9 cellular contexts compared by ENCODE assay signal in the genomic region with DNA sequence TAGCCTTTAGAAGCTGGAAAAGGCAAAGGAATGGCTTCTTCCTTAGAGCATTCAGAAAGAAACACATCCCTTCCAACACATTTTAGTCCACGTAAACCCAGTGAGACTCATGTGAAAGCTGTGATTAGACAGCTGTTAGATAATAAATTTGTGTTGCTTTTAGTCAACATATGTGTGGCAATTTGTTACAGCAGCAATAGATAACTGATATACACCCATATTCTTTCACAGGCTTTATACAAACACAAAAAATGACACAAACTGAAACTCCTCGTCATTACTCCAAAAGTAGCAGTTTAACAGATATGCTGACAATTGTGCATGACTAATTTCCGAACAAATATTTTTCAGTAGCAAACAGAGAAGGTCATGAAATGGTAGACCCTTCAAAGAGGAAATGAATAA.
DNase-seq lines count a peak whose midpoint lies in the region; ATAC-seq, FAIRE-seq and TF ChIP-seq lines count a peak whose summit lies in the region.
"Had no signal": no experiment of that assay in that cellular context is flagged by ENCODE, and none has a peak within 500 bp of the region (broad histone marks: within the 10 kb centered on the region; RNA-seq: fewer than 3 reads in every experiment).

No MANE protein-coding gene starts in this region.

- peaks cover 11% of the 10 kb centered on the region for H3K9me3 ChIP-seq in Loucy (ENCODE audit: insufficient read depth, low read depth, low read length)
- peaks cover 10% of the 10 kb centered on the region for H3K9me3 ChIP-seq in mesenchymal stem cell (ENCODE audit: control insufficient read depth, low read length)
- H3K9me3 ChIP-seq in gastroesophageal sphincter, result peaks cover 0 to 13% (median 0%) of the 10 kb centered on the region in 3 donors

- WGBS in mesenchymal stem cell, result 13% methylated on average over 1 of the region's 3 CpGs
- 55 to 91% methylated on average over 3 of the region's 3 CpGs for WGBS in gastroesophageal sphincter (ENCODE audit: low coverage in 1 of 2), 2 donors

- peaks cover 5% of the 10 kb centered on the region for H3K27me3 ChIP-seq in Loucy (ENCODE audit: insufficient read depth, low read length, poor library complexity, severe bottlenecking)
- no peaks in the 10 kb centered on the region for H3K27me3 ChIP-seq in mesenchymal stem cell (ENCODE audit: control insufficient read depth in 1 of 2, insufficient read depth in 1 of 2, low read length in 2 of 2)
- no peaks in the 10 kb centered on the region for H3K27me3 ChIP-seq in gastroesophageal sphincter

- no peak overlapping the region for H3K14ac ChIP-seq in mesenchymal stem cell (ENCODE audit: low read length in 2 of 2)

- peak overlapping the region in 1 of 2 experiments; percentile 11 for H3K4ac ChIP-seq in mesenchymal stem cell (ENCODE audit: low read depth in 1 of 2, low read length in 2 of 2)

- H3K79me1 ChIP-seq in mesenchymal stem cell (replicated peaks; ENCODE audit: low read length, poor library complexity, severe bottlenecking), result peaks cover 13% of the 10 kb centered on the region

- TF ChIP-seq CTCF in Loucy (conservative IDR thresholded peaks at IDR 0.05; ENCODE audit: low read length) (no peak), gastroesophageal sphincter (IDR thresholded peaks at IDR 0.05) (no peak)

- H3F3A ChIP-seq in Loucy (ENCODE audit: low read depth), result peaks cover 31% of the 10 kb centered on the region

- no peak overlapping the region for H2BK15ac ChIP-seq in mesenchymal stem cell (ENCODE audit: low read depth, poor library complexity, severe bottlenecking)

- H3K27ac ChIP-seq in mesenchymal stem cell (ENCODE audit: low read length, poor library complexity, severe bottlenecking), result no peak overlapping the region
- H3K27ac ChIP-seq in gastroesophageal sphincter, result peak overlapping the region in 1 of 4 donors; percentile 15

- no peaks in the 10 kb centered on the region for H4K20me1 ChIP-seq in Loucy (ENCODE audit: insufficient read depth, low read length, poor library complexity, severe bottlenecking)

- no peak overlapping the region; the same call in 1 of the 2 replicates for H2AFZ ChIP-seq in Loucy (ENCODE audit: low read length)
- H2AFZ ChIP-seq in mesenchymal stem cell (ENCODE audit: low read depth, low read length), result no peak overlapping the region

- H3K23ac ChIP-seq in mesenchymal stem cell (ENCODE audit: low read length in 2 of 2), result no peak overlapping the region

- peaks cover 37% of the 10 kb centered on the region for H3K79me2 ChIP-seq in Loucy (ENCODE audit: insufficient read depth, low read length)

- no peak overlapping the region for H4K91ac ChIP-seq in mesenchymal stem cell (ENCODE audit: low read length)

- H3K36me3 ChIP-seq in Loucy (ENCODE audit: insufficient read depth, low read length) (peaks cover 38% of the 10 kb centered on the region), mesenchymal stem cell (ENCODE audit: control insufficient read depth in 1 of 2, insufficient read depth in 2 of 2, low read depth in 1 of 2, low read length in 2 of 2) (peaks cover 0 to 79% of the 10 kb centered on the region in 2 experiments), gastroesophageal sphincter (peaks cover 0 to 78% of the 10 kb centered on the region in 2 donors)

- peaks cover 62% of the 10 kb centered on the region for H3K4me1 ChIP-seq in Loucy (ENCODE audit: insufficient read depth, low read length, poor library complexity, severe bottlenecking)
- H3K4me1 ChIP-seq in mesenchymal stem cell (ENCODE audit: control insufficient read depth, insufficient read depth, low read depth, low read length), result no peaks in the 10 kb centered on the region
- H3K4me1 ChIP-seq in gastroesophageal sphincter, result peaks cover 0 to 57% (median 6%) of the 10 kb centered on the region in 3 donors

- no peak overlapping the region for H2AK5ac ChIP-seq in mesenchymal stem cell (ENCODE audit: low read length, severe bottlenecking)

- no peak overlapping the region for H2BK120ac ChIP-seq in mesenchymal stem cell (ENCODE audit: low read depth, low read length)

- no peak for TF ChIP-seq POLR2A in gastroesophageal sphincter (IDR thresholded peaks at IDR 0.05)
- no peak for TF ChIP-seq POLR2A in H54 (IDR thresholded peaks at IDR 0.05; ENCODE audit: low read depth, low read length)

- DNase-seq in mesenchymal stem cell, result peak; percentile 47
- no peak for DNase-seq in NCI-H1048 (lab: John Stamatoyannopoulos, UW)
- no peak for DNase-seq in H54 (ENCODE audit: insufficient read length, low spot score)
- DNase-seq: mucosa of descending colon, NCI-H187 had no signal

- no peak for FAIRE-seq in H54 (lab: Jason Lieb, UNC)

- H3K18ac ChIP-seq in mesenchymal stem cell (ENCODE audit: low read depth in 1 of 2, low read length in 2 of 2), result peak overlapping the region in 1 of 2 experiments; percentile 57

- no peaks in the 10 kb centered on the region for H3K9me2 ChIP-seq in Loucy (replicated peaks; ENCODE audit: low read depth, low read length)

- H3K9ac ChIP-seq in Loucy (ENCODE audit: low read depth, low read length, poor library complexity, severe bottlenecking), result peak overlapping the region; percentile 77
- no peak overlapping the region for H3K9ac ChIP-seq in mesenchymal stem cell (ENCODE audit: low read length)

- H4K8ac ChIP-seq in mesenchymal stem cell (ENCODE audit: low read length), result no peak overlapping the region

- H3K4me3 ChIP-seq in Loucy (ENCODE audit: low read length, poor library complexity, severe bottlenecking) (peak overlapping the region; percentile 64), mesenchymal stem cell (ENCODE audit: insufficient read depth in 1 of 2, low read depth in 1 of 2, low read length in 2 of 2) (no peak overlapping the region), gastroesophageal sphincter (no peak overlapping the region)
- H3K4me3 ChIP-seq: mucosa of descending colon had no signal

- H3K4me2 ChIP-seq in Loucy (ENCODE audit: low read depth, low read length, poor library complexity, severe bottlenecking) (peak overlapping the region; percentile 91), mesenchymal stem cell (ENCODE audit: low read length, poor library complexity, severe bottlenecking) (no peak overlapping the region)

- no peak overlapping the region for H2BK12ac ChIP-seq in mesenchymal stem cell (ENCODE audit: low read length in 2 of 2)

- H2BK5ac ChIP-seq in mesenchymal stem cell (ENCODE audit: low read depth, low read length, poor library complexity, severe bottlenecking), result no peak overlapping the region

- TF ChIP-seq EP300 in gastroesophageal sphincter (IDR thresholded peaks at IDR 0.05), result no peak

- ATAC-seq in GM18907 (IDR thresholded peaks at IDR 0.05; ENCODE audit: unreplicated experiment), result peak; percentile 89
- ATAC-seq in GM21825 (IDR thresholded peaks at IDR 0.05; ENCODE audit: unreplicated experiment), result peak; percentile 83
- ATAC-seq in gastroesophageal sphincter, result no peak
